ENCODE assay signal across 10 cellular contexts in the genomic region with DNA sequence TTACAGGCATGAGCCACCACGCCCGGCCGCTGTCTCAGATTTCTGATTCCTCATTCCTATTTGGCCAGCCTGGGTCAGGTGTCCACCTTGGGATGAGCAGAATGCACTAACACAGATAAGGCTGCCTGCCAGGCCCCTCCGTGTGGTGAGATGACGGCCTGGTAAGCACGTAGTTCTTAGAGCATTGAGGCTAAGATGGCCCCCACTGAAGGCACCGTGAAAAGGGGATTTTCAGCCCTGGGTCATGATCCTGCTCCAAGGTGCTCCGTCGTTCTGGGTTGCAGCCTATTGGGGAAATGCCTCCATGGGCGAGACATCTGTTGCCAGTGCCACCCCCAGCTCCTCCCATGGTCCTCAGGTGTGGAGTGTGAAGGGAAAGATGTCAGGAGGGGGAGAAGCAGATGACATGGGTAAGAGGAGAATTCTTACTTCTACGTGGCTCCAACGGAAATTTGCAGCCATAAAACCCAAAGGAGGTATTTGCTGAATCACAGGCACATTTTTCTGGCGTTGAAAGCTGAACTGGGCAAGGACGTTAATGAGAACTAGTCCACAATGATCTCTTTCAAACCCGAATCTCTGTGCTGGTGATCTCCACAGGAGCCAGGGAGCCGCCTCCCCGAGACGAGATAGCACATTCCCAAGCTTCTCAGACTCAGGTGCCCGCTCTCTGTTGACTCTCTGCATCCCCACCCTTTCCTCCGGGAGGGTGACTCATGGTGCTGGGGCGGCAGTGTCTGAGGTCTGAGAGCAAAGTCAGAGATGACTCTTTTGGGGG. TPM values are rescaled to one million over a fixed set of nuclear protein-coding genes. Genes with fewer than 3 reads are reported as not detected.
DNase-seq lines count a peak whose midpoint lies in the region; ATAC-seq and TF ChIP-seq lines count a peak whose summit lies in the region.
"Had no signal": no experiment of that assay in that cellular context is flagged by ENCODE, and none has a peak within 500 bp of the region (broad histone marks: within the 10 kb centered on the region; RNA-seq: fewer than 3 reads in every experiment).

No MANE protein-coding gene starts in this region.

- H3K9ac ChIP-seq in mammary epithelial cell (ENCODE audit: insufficient read depth, low read length) = peak overlapping the region; percentile 66

- TF ChIP-seq CTCF in mammary epithelial cell (conservative IDR thresholded peaks at IDR 0.05 in 1 of 2, IDR thresholded peaks at IDR 0.05 in 1 of 2; ENCODE audit: extremely low read depth in 1 of 2, insufficient read depth in 1 of 2, low read depth in 1 of 2, low read length in 2 of 2) (no peak), mucosa of descending colon (IDR thresholded peaks at IDR 0.05) (no peak)

- dilution Hi-C loops in mammary epithelial cell (cut with HindIII; ENCODE audit: low sequenced_read_pairs) = loop anchor here (5.0 kb wide), 1 partner anchor 75 kb away; no protein-coding TSS in a partner anchor

- peak overlapping the region; percentile 50 for H3K4me2 ChIP-seq in mammary epithelial cell (ENCODE audit: insufficient read depth, low read depth, low read length)

- no peaks in the 10 kb centered on the region for H3K9me3 ChIP-seq in mammary epithelial cell (replicated peaks; ENCODE audit: insufficient read depth, low read length)
- H3K9me3 ChIP-seq in mucosa of descending colon = no peaks in the 10 kb centered on the region
- H3K9me3 ChIP-seq: prostate gland had no signal

- BruUV-seq in mammary epithelial cell (replicated peaks; lab: Mats Ljungman, UMichigan) = TSS peak; percentile 86

- WGBS in mammary epithelial cell (ENCODE audit: low coverage, missing lambda C conversion rate) = 45% methylated on average over 19 of the region's 21 CpGs

- H3K36me3 ChIP-seq in mammary epithelial cell (ENCODE audit: insufficient read depth, low read length) (no peaks in the 10 kb centered on the region), mucosa of descending colon (ENCODE audit: low read depth) (no peaks in the 10 kb centered on the region)
- H3K36me3 ChIP-seq: prostate gland had no signal

- H3K4me1 ChIP-seq in mammary epithelial cell (ENCODE audit: insufficient read depth, low read length) = peaks cover 28% of the 10 kb centered on the region
- H3K4me1 ChIP-seq in mucosa of descending colon (ENCODE audit: low read depth) = peaks cover 3% of the 10 kb centered on the region
- H3K4me1 ChIP-seq: prostate gland had no signal

- H2AFZ ChIP-seq in mammary epithelial cell (ENCODE audit: low read depth, low read length) = peak overlapping the region; percentile 70

- DNase-seq in COLO668 (lab: John Stamatoyannopoulos, UW; ENCODE audit: unreplicated experiment) = peak; percentile 32
- peak; percentile 26 for DNase-seq in HuH-7 (ENCODE audit: low spot score)
- DNase-seq in mammary epithelial cell = peak; percentile 99
- DNase-seq in mucosa of descending colon = peak in 1 of 3 donors; percentile 14
- DNase-seq in inferior parietal cortex (ENCODE audit: extremely low spot score) = no peak
- no peak for DNase-seq in stimulated activated CD4-positive, alpha-beta T cell treated with anti-CD3 and anti-CD28 coated beads, Interleukin-2, amount 100 ng/mL, for 24 hours
- DNase-seq: amniotic stem cell had no signal

- peak; percentile 78 for ATAC-seq in mucosa of descending colon
- ATAC-seq in HG03442 (IDR thresholded peaks at IDR 0.05; ENCODE audit: unreplicated experiment) = no peak
- no peak for ATAC-seq in GM21825 (IDR thresholded peaks at IDR 0.05; ENCODE audit: unreplicated experiment)

- no peaks in the 10 kb centered on the region for H4K20me1 ChIP-seq in mammary epithelial cell (ENCODE audit: insufficient read depth, low read length)

- H3K27ac ChIP-seq in mammary epithelial cell (ENCODE audit: insufficient read depth, low read depth, low read length) = peak overlapping the region; percentile 83
- H3K27ac ChIP-seq: prostate gland had no signal

- intact Hi-C loops in mammary epithelial cell (cut with micrococcal nuclease) (no loop called here), mucosa of descending colon (cut with DNase I, micrococcal nuclease) (no loop called here)

- H3K4me3 ChIP-seq in mammary epithelial cell (replicated peaks in 1 of 3; ENCODE audit: insufficient read depth in 1 of 3, low read depth in 2 of 3, low read length in 3 of 3) (no peak overlapping the region), mucosa of descending colon (no peak overlapping the region)
- H3K4me3 ChIP-seq: prostate gland had no signal

- no peaks in the 10 kb centered on the region for H3K27me3 ChIP-seq in mammary epithelial cell (ENCODE audit: insufficient read depth, low read length)

- in situ Hi-C loops in mammary epithelial cell (cut with MboI; ENCODE audit: low sequenced_read_pairs in 2 of 2) = no loop called here

- no peaks in the 10 kb centered on the region for H3K79me2 ChIP-seq in mammary epithelial cell (ENCODE audit: insufficient read depth, low read length)

- CTCF ChIA-PET in mammary epithelial cell (lab: Charles Lee; ENCODE audit: low non-redundant PET) = interaction anchor here (0.7 kb wide), 1 partner anchor 366 kb away, joined by 7 read pairs; no protein-coding TSS in a partner anchor

RNA-seq across cellular contexts. Expression of a gene that starts 34.0 kb away (rescaled TPM):
- total RNA-seq in mammary epithelial cell (1 to 10 TPM in 1 of 2 donors, under 1 TPM in 1; 0.33 to 1.2 TPM), mucosa of descending colon (1 to 10 TPM in 1 of 3 donors, under 1 TPM in 2; 0.55 to 1.9 (median 0.98) TPM)
- 4.2 TPM for polyA plus RNA-seq in mammary epithelial cell
- polyA minus RNA-seq in mammary epithelial cell = 12.1 TPM

Comparison
In these comparisons a context has a peak if more than half of its experiments do, and no peak if none do; other contexts are left out.
1. DNase-seq: peak in COLO668 (single experiment), HuH-7 (single experiment) and mammary epithelial cell (single experiment); none in inferior parietal cortex (single experiment) and stimulated activated CD4-positive, alpha-beta T cell treated with anti-CD3 and anti-CD28 coated beads, Interleukin-2, amount 100 ng/mL, for 24 hours (0 of 2).